In the genomic region with DNA sequence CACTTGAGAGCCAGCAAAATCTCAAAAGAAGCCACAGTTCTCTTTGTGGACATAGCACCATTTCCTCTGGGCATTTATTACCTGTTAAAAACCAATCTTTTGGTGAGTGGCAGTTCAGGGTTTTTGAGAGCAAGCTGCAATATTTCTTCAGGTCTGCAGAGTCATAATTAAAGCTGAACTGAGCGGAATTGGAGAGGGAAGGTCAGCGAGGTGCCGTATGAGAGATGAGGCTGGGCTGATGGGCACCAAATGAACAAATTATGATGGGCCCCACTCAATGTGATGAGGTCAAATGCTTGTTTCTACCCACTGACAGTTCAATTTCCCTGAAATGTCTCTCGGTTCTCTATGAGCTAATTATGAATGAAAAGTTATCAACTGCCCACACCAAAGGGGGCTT, we compare ENCODE assay signal across 27 cellular contexts.
"Had no signal": no experiment of that assay in that cellular context is flagged by ENCODE, and none has a peak within 500 bp of the region (broad histone marks: within the 10 kb centered on the region; RNA-seq: fewer than 3 reads in every experiment).

No MANE protein-coding gene starts in this region.

- H3K9me3 ChIP-seq: body of pancreas, gastrocnemius medialis had no signal

- H3K4me1 ChIP-seq: body of pancreas, esophagus muscularis mucosa, foreskin keratinocyte, gastrocnemius medialis, heart left ventricle had no signal

- H3K4me3 ChIP-seq: body of pancreas, esophagus muscularis mucosa, gastrocnemius medialis, heart left ventricle had no signal

- H3K27ac ChIP-seq: body of pancreas, esophagus muscularis mucosa, foreskin keratinocyte, gastrocnemius medialis, heart left ventricle, WERI-Rb-1 had no signal

- DNase-seq: activated B cell treated with CpG ODN at 0.5 μM for 24 hours; activated CD4-positive, alpha-beta T cell treated with anti-CD3 and anti-CD28 coated beads for 48 hours; activated CD4-positive, alpha-beta T cell treated with anti-CD3 and anti-CD28 coated beads, Interleukin-2, amount 50 U/mL, for 1 hour; activated CD4-positive, alpha-beta T cell treated with anti-CD3 and anti-CD28 coated beads, Interleukin-2, amount 50 U/mL, for 48 hours; activated CD8-positive, alpha-beta memory T cell treated with anti-CD3 and anti-CD28 coated beads for 24 hours; activated CD8-positive, alpha-beta T cell treated with anti-CD3 and anti-CD28 coated beads for 36 hours; activated effector memory CD4-positive, alpha-beta T cell treated with Interleukin-2 at 50 U/mL for 16 hours; activated gamma-delta T cell treated with Interleukin-2 at 50 U/mL for 16 hours; activated naive CD4-positive, alpha-beta T cell treated with anti-CD3 and anti-CD28 coated beads, Interleukin-2, amount 50 U/mL, for 16 hours; activated naive CD4-positive, alpha-beta T cell treated with Interleukin-2 at 50 U/mL for 16 hours; activated T-cell treated with anti-CD3 and anti-CD28 coated beads, Interleukin-2, amount 50 U/mL, for 4 hours; amniotic stem cell; aorta; body of pancreas; caudate nucleus; cortex of kidney; dermis blood vessel endothelial cell; effector CD4-positive, alpha-beta T cell; effector memory CD8-positive, alpha-beta T cell; erythroblast; foreskin keratinocyte; gastrocnemius medialis; glutamatergic neuron; heart left ventricle; T1000; WERI-Rb-1 had no signal

- H3K27me3 ChIP-seq: body of pancreas, esophagus muscularis mucosa, foreskin keratinocyte, gastrocnemius medialis, heart left ventricle had no signal

- H3K36me3 ChIP-seq: esophagus muscularis mucosa, gastrocnemius medialis, heart left ventricle, WERI-Rb-1 had no signal
